Comparison of ENCODE assay signal across 1 cellular context in the genomic region with DNA sequence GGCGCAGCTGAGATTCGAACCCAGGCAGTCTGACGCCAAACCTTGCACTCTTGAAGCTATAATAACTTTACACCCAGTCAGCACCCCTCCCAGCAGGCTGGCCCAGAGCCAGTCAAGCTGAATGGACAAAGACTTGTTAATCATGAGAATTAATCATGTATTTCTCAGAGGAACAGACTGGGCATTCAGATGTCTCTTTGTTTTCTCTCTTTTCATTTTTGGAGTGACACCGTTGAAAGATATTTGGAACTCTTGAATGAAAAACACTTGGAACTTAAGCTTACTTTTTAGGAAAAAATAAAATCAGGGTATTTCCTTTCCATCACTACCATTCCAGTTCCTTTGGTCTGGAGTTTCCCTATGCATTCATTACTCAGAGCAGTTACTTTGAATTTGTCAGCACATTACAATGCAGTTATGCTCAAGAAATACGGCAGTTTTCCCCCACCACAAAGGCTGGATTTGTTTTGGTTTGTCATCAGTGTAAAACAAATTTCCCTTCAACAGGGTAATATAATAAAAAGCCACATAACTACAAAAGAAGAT.
TF ChIP-seq lines count a peak whose summit lies in the region.

No MANE protein-coding gene starts in this region.

TF ChIP-seq in A549, 52 proteins besides CTCF, POLR2A, EP300 and RAD21 (continued from another document):
- TF ChIP-seq, protein P1, sequence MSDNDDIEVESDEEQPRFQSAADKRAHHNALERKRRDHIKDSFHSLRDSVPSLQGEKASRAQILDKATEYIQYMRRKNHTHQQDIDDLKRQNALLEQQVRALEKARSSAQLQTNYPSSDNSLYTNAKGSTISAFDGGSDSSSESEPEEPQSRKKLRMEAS (IDR thresholded peaks at IDR 0.05) = no peak
- TF ChIP-seq MYC (IDR thresholded peaks at IDR 0.05; ENCODE audit: borderline replicate concordance, low read length) (no peak), NR3C1 (IDR thresholded peaks at IDR 0.05) (no peak), HOXB13 (CRISPR knock-in tag; IDR thresholded peaks at IDR 0.05; ENCODE audit: low read depth) (no peak), JUN (IDR thresholded peaks at IDR 0.05) (no peak), GATA3 (IDR thresholded peaks at IDR 0.05; ENCODE audit: borderline replicate concordance) (no peak), KDM5A (IDR thresholded peaks at IDR 0.05) (no peak)
